In the genomic region with DNA sequence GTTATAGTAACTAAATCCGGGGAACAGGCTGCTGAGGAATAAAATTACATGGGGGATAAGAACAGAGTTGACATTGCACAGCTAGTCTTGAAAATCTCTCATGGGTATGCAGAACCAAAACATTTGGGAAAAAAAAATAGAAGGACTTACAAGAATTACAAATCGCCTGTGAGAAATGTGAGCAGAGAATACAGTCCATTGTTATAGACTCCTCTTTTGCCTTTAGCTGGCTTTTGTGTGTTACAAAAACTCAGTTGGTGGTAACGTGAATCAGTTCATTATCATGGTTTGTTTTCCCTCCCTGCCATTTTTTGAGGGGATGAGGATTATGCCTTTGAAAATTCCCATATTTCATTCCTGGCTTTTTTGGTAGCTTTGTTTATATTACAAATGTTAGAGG, we compare ENCODE assay signal across 20 cellular contexts.
DNase-seq lines count a peak whose midpoint lies in the region; ATAC-seq and TF ChIP-seq lines count a peak whose summit lies in the region.
"Had no signal": no experiment of that assay in that cellular context is flagged by ENCODE, and none has a peak within 500 bp of the region (broad histone marks: within the 10 kb centered on the region; RNA-seq: fewer than 3 reads in every experiment).

No MANE protein-coding gene starts in this region.

- ATAC-seq in gastrocnemius medialis = no peak
- no peak for ATAC-seq in right cardiac atrium
- ATAC-seq in body of pancreas = no peak
- ATAC-seq: HepG2, K562 had no signal

- H3K4me1 ChIP-seq in HAP-1 (peaks cover 29% of the 10 kb centered on the region), gastrocnemius medialis (peaks cover 21 to 25% of the 10 kb centered on the region in 2 donors), right cardiac atrium (ENCODE audit: control insufficient read depth, insufficient read depth, low read length) (no peaks in the 10 kb centered on the region), body of pancreas (peaks cover 8% of the 10 kb centered on the region)
- H3K4me1 ChIP-seq: BE2C had no signal

- TF ChIP-seq POLR2A in gastrocnemius medialis (IDR thresholded peaks at IDR 0.05) (no peak), body of pancreas (IDR thresholded peaks at IDR 0.05) (no peak)

- TF ChIP-seq CTCF in VCaP (conservative IDR thresholded peaks at IDR 0.05) (no peak), gastrocnemius medialis (IDR thresholded peaks at IDR 0.05 in 4 of 5, conservative IDR thresholded peaks at IDR 0.05 in 1 of 5) (no peak), body of pancreas (IDR thresholded peaks at IDR 0.05) (no peak)

- H3K36me3 ChIP-seq in HAP-1 (replicated peaks) (no peaks in the 10 kb centered on the region), gastrocnemius medialis (no peaks in the 10 kb centered on the region), body of pancreas (replicated peaks in 1 of 2; ENCODE audit: insufficient read depth in 1 of 2, low read depth in 2 of 2) (no peaks in the 10 kb centered on the region)
- H3K36me3 ChIP-seq: BE2C, MG63 had no signal

- intact Hi-C loops in gastrocnemius medialis (cut with DNase I; ENCODE audit: low total_unique reads) (no loop called here), right cardiac atrium (cut with DNase I) (no loop called here), body of pancreas (cut with DNase I) (no loop called here)

- 46% methylated on average over 3 of the region's 3 CpGs for WGBS in right cardiac atrium
- 74 to 80% methylated on average over 3 of the region's 3 CpGs for WGBS in body of pancreas, 2 donors

- H3K9me3 ChIP-seq in HAP-1 = 0 out of 2 replicates have a peak, but pooled peaks cover 2% of the 10 kb centered on the region
- no peaks in the 10 kb centered on the region for H3K9me3 ChIP-seq in gastrocnemius medialis
- H3K9me3 ChIP-seq in right cardiac atrium (ENCODE audit: control insufficient read depth, low read length) = peaks cover 2% of the 10 kb centered on the region
- no peaks in the 10 kb centered on the region for H3K9me3 ChIP-seq in body of pancreas
- H3K9me3 ChIP-seq: BE2C, MG63 had no signal

- H3K27ac ChIP-seq in VCaP = peak overlapping the region; percentile 27; the same call in 1 of the 2 replicates
- peak overlapping the region in 3 of 4 donors; percentile 10 to 60 (median 24) for H3K27ac ChIP-seq in gastrocnemius medialis
- H3K27ac ChIP-seq in right cardiac atrium (ENCODE audit: low read length) = no peak overlapping the region
- no peak overlapping the region for H3K27ac ChIP-seq in body of pancreas
- H3K27ac ChIP-seq: GM23248, PC-9, SK-N-MC had no signal

- in situ Hi-C loops in HAP-1 (cut with MboI; ENCODE audit: low sequenced_read_pairs) (no loop called here), gastrocnemius medialis (cut with MboI; ENCODE audit: low sequenced_read_pairs in 4 of 4) (no loop called here)

- H3K27me3 ChIP-seq in HAP-1 (ENCODE audit: low read depth) (no peaks in the 10 kb centered on the region), gastrocnemius medialis (no peaks in the 10 kb centered on the region), right cardiac atrium (ENCODE audit: control insufficient read depth, insufficient read depth) (no peaks in the 10 kb centered on the region), body of pancreas (no peaks in the 10 kb centered on the region)
- H3K27me3 ChIP-seq: BE2C, MG63 had no signal

- DNase-seq in HAP-1 (ENCODE audit: low spot score in 2 of 2) (peak; percentile 28 to 86), left kidney (ENCODE audit: low read depth, low spot score) (peak; percentile 33), gastrocnemius medialis (no peak), right cardiac atrium (no peak), NCI-H2196 (lab: John Stamatoyannopoulos, UW; ENCODE audit: unreplicated experiment) (no peak), body of pancreas (no peak)
- DNase-seq: BE2C, GM23248, MG63, NCI-H1694 treated with DMSO at 0.1 percent for 48 hours, NCI-H2081 treated with DMSO at 0.1 percent for 48 hours, NCI-H446 treated with DMSO at 0.1 percent for 48 hours, NCI-H526 treated with DMSO at 0.1 percent for 48 hours, PC-9, RPMI8226, SHP77 had no signal

- no peak overlapping the region for H3K4me3 ChIP-seq in HAP-1
- H3K4me3 ChIP-seq in gastrocnemius medialis = peak overlapping the region in 1 of 4 donors; percentile 30
- H3K4me3 ChIP-seq in right cardiac atrium (ENCODE audit: low read length) = no peak overlapping the region
- H3K4me3 ChIP-seq in body of pancreas = no peak overlapping the region
- H3K4me3 ChIP-seq: GM23248, K562, MG63, PC-9, SK-N-MC had no signal

Comparison
In these comparisons a context has a peak if more than half of its experiments do, and no peak if none do; other contexts are left out.
1. DNase-seq: peak in HAP-1 (2 of 2) and left kidney (single experiment); none in gastrocnemius medialis (0 of 2), right cardiac atrium (0 of 3), NCI-H2196 (single experiment) and body of pancreas (0 of 4).
2. H3K27ac ChIP-seq: peak in VCaP (single experiment) and gastrocnemius medialis (3 of 4); none in right cardiac atrium (single experiment) and body of pancreas (0 of 4).